Comparison of ENCODE assay signal across 19 cellular contexts in genomic region chr5:149824115-149824514, GRCh38.
DNase-seq lines count a peak whose midpoint lies in the region; ATAC-seq and TF ChIP-seq lines count a peak whose summit lies in the region.
"Had no signal": no experiment of that assay in that cellular context is flagged by ENCODE, and none has a peak within 500 bp of the region (broad histone marks: within the 10 kb centered on the region; RNA-seq: fewer than 3 reads in every experiment).

No MANE protein-coding gene starts in this region.

- no peak overlapping the region for H3K27ac Mint-ChIP-seq in MCF 10A (ENCODE audit: low read depth, unreplicated experiment)
- H3K27ac Mint-ChIP-seq: activated T-helper 2 cell treated with anti-CD3 and anti-CD28 coated beads, Interferon-gamma antibody, Interleukin-2, Interleukin-4, amounts not matched to agents 10 μg/mL and 5 μg/mL and 100 μg/mL, durations not matched to agents 14 hours and 24 hours and 36 hours; T-helper 2 cell treated with Interferon-gamma antibody and Interleukin-4, amounts not matched to agents 5 μg/mL and 100 μg/mL, for 36 hours had no signal

- no peak overlapping the region for H3K4me2 ChIP-seq in neural cell (ENCODE audit: low read length)

- H3K27me3 ChIP-seq in breast epithelium: no peaks in the 10 kb centered on the region
- H3K27me3 ChIP-seq in right atrium auricular region: no peaks in the 10 kb centered on the region
- no peaks in the 10 kb centered on the region for H3K27me3 ChIP-seq in neural cell (ENCODE audit: insufficient read depth, low read depth, low read length)
- no peaks in the 10 kb centered on the region for H3K27me3 ChIP-seq in upper lobe of left lung
- H3K27me3 ChIP-seq: BLaER1 treated with 17β-estradiol and CSF1 and Interleukin-3, amounts not matched to agents 10 nM and 100 nM had no signal

- TF ChIP-seq RAD21 in neural cell (conservative IDR thresholded peaks at IDR 0.05): no peak

- H3K9me3 Mint-ChIP-seq in MCF 10A (ENCODE audit: unreplicated experiment): no peaks in the 10 kb centered on the region
- H3K9me3 Mint-ChIP-seq: activated T-helper 2 cell treated with anti-CD3 and anti-CD28 coated beads, Interferon-gamma antibody, Interleukin-2, Interleukin-4, amounts not matched to agents 10 μg/mL and 5 μg/mL and 100 μg/mL, durations not matched to agents 14 hours and 24 hours and 36 hours; naive thymus-derived CD4-positive, alpha-beta T cell; T-helper 2 cell treated with Interferon-gamma antibody and Interleukin-4, amounts not matched to agents 5 μg/mL and 100 μg/mL, for 36 hours had no signal

- DNase-seq in breast epithelium (ENCODE audit: low spot score in 2 of 2) (no peak), MCF 10A (ENCODE audit: unreplicated experiment) (no peak), right atrium auricular region (ENCODE audit: low spot score) (no peak), upper lobe of left lung (no peak), glomerular visceral epithelial cell (ENCODE audit: extremely low spot score) (no peak), NCI-H146 treated with DMSO at 0.1 percent for 48 hours (lab: John Stamatoyannopoulos, UW; ENCODE audit: unreplicated experiment) (no peak), cerebellar nuclear complex (lab: John Stamatoyannopoulos, UW) (no peak)
- DNase-seq: DMS79; naive thymus-derived CD4-positive, alpha-beta T cell; NCI-H2029; NCI-H510A treated with DMSO at 0.1 percent for 48 hours; retina had no signal

- peaks cover 8% of the 10 kb centered on the region for H3K36me3 Mint-ChIP-seq in MCF 10A (ENCODE audit: insufficient read depth, unreplicated experiment)

- no TSS peak for BruUV-seq in MCF 10A (replicated peaks; lab: Mats Ljungman, UMichigan)

- H3K4me3 ChIP-seq in breast epithelium: no peak overlapping the region
- H3K4me3 ChIP-seq in right atrium auricular region: no peak overlapping the region
- no peak overlapping the region for H3K4me3 ChIP-seq in neural cell (ENCODE audit: low read length)
- H3K4me3 ChIP-seq in upper lobe of left lung: no peak overlapping the region
- H3K4me3 ChIP-seq: BLaER1 treated with 17β-estradiol and CSF1 and Interleukin-3, amounts not matched to agents 10 nM and 100 nM; HAP-1 had no signal

- no peaks in the 10 kb centered on the region for H3K79me2 ChIP-seq in neural cell (replicated peaks; ENCODE audit: insufficient read depth, low read length)

- no peaks in the 10 kb centered on the region for H3K36me3 ChIP-seq in breast epithelium
- H3K36me3 ChIP-seq in right atrium auricular region: no peaks in the 10 kb centered on the region
- H3K36me3 ChIP-seq in neural cell (ENCODE audit: insufficient read depth, low read length): no peaks in the 10 kb centered on the region
- no peaks in the 10 kb centered on the region for H3K36me3 ChIP-seq in upper lobe of left lung

- TF ChIP-seq EP300 in neural cell (conservative IDR thresholded peaks at IDR 0.05; ENCODE audit: poor library complexity, severe bottlenecking) (peak; percentile 2), upper lobe of left lung (IDR thresholded peaks at IDR 0.05) (no peak)

- no peaks in the 10 kb centered on the region for H4K20me1 ChIP-seq in neural cell (ENCODE audit: insufficient read depth)

- intact Hi-C loops in breast epithelium (cut with DNase I; ENCODE audit: low total_unique reads): loop anchor here (10.0 kb wide), 2 partner anchors 89 to 189 kb away; partner anchors contain the start of gene PPARGC1B
- intact Hi-C loops in MCF 10A (cut with micrococcal nuclease): no loop called here

- no peak overlapping the region for H3K4me3 Mint-ChIP-seq in MCF 10A (ENCODE audit: unreplicated experiment)
- H3K4me3 Mint-ChIP-seq: naive thymus-derived CD4-positive, alpha-beta T cell; T-helper 2 cell treated with Interferon-gamma antibody and Interleukin-4, amounts not matched to agents 5 μg/mL and 100 μg/mL, for 36 hours had no signal

- no peak for TF ChIP-seq POLR2A in breast epithelium (IDR thresholded peaks at IDR 0.05)
- TF ChIP-seq POLR2A in upper lobe of left lung (IDR thresholded peaks at IDR 0.05): no peak

- CTCF ChIA-PET in MCF 10A (lab: Yijun Ruan, JAX): interaction anchor here (0.6 to 34.3 kb wide), 8 partner anchors 10 to 187 kb away, joined by 4 to 845 read pairs (median 12); no protein-coding TSS in a partner anchor

- H3K27me3 Mint-ChIP-seq in MCF 10A (ENCODE audit: insufficient read depth, unreplicated experiment): no peaks in the 10 kb centered on the region
- H3K27me3 Mint-ChIP-seq: naive thymus-derived CD4-positive, alpha-beta T cell had no signal

- peak overlapping the region; percentile 76 to 88 for H3K27ac ChIP-seq in breast epithelium
- H3K27ac ChIP-seq in right atrium auricular region: peak overlapping the region; percentile 83 to 87
- peak overlapping the region; percentile 59 for H3K27ac ChIP-seq in neural cell (ENCODE audit: low read length)
- peak overlapping the region in 3 of 4 donors; percentile 48 to 75 (median 56) for H3K27ac ChIP-seq in upper lobe of left lung
- H3K27ac ChIP-seq: 22Rv1; BLaER1 treated with 17β-estradiol and CSF1 and Interleukin-3, amounts not matched to agents 10 nM and 100 nM; epithelial cell of prostate had no signal

- H3F3A ChIP-seq in neural cell (ENCODE audit: insufficient read depth, low read length, poor library complexity, severe bottlenecking): no peaks in the 10 kb centered on the region

- TF ChIP-seq CTCF in breast epithelium (IDR thresholded peaks at IDR 0.05): no peak
- no peak for TF ChIP-seq CTCF in MCF 10A (IDR thresholded peaks at IDR 0.05; ENCODE audit: unreplicated experiment)
- TF ChIP-seq CTCF in right atrium auricular region (IDR thresholded peaks at IDR 0.05): no peak
- no peak for TF ChIP-seq CTCF in neural cell (IDR thresholded peaks at IDR 0.05; ENCODE audit: poor library complexity, severe bottlenecking)
- TF ChIP-seq CTCF in upper lobe of left lung (IDR thresholded peaks at IDR 0.05): no peak

- WGBS in upper lobe of left lung, 2 donors: 87 to 92% methylated on average over 7 of the region's 7 CpGs

- H2AFZ ChIP-seq in neural cell (ENCODE audit: low read depth, low read length): no peak overlapping the region

- H3K4me1 Mint-ChIP-seq in MCF 10A (ENCODE audit: insufficient read depth, unreplicated experiment): peaks cover 13% of the 10 kb centered on the region

- ATAC-seq in upper lobe of left lung (ENCODE audit: low FRiP score in 2 of 2): no peak
- ATAC-seq: naive thymus-derived CD4-positive, alpha-beta T cell had no signal

- no peak overlapping the region for H3K9ac ChIP-seq in neural cell (ENCODE audit: low read length)
- H3K9ac ChIP-seq: BLaER1 treated with 17β-estradiol and CSF1 and Interleukin-3, amounts not matched to agents 10 nM and 100 nM had no signal

- POLR2A ChIA-PET in MCF 10A (lab: Yijun Ruan, JAX): interaction anchor here (1.1 kb wide), 1 partner anchor 184 kb away, joined by 5 read pairs; no protein-coding TSS in a partner anchor

- H3K9me2 ChIP-seq in neural cell (ENCODE audit: insufficient read depth, low read length): no peaks in the 10 kb centered on the region

- H3K4me1 ChIP-seq in breast epithelium: no peaks in the 10 kb centered on the region
- peaks cover 0 to 50% of the 10 kb centered on the region in 2 donors for H3K4me1 ChIP-seq in right atrium auricular region
- peaks cover 0 to 4% (median 0%) of the 10 kb centered on the region in 4 donors for H3K4me1 ChIP-seq in upper lobe of left lung
- H3K4me1 ChIP-seq: HAP-1 had no signal

- H3K9me3 ChIP-seq in breast epithelium (no peaks in the 10 kb centered on the region), right atrium auricular region (no peaks in the 10 kb centered on the region), neural cell (ENCODE audit: low read length) (no peaks in the 10 kb centered on the region), upper lobe of left lung (no peaks in the 10 kb centered on the region)
- H3K9me3 ChIP-seq: BLaER1 treated with 17β-estradiol and CSF1 and Interleukin-3, amounts not matched to agents 10 nM and 100 nM; HAP-1 had no signal

TF ChIP-seq in neural cell, 6 proteins besides CTCF, POLR2A, EP300 and RAD21:
- TF ChIP-seq EZH2 (IDR thresholded peaks at IDR 0.05; ENCODE audit: borderline replicate concordance, insufficient read depth, low read length, poor library complexity, severe bottlenecking) (no peak), TAF1 (IDR thresholded peaks at IDR 0.05; ENCODE audit: low read depth) (no peak), MXI1 (conservative IDR thresholded peaks at IDR 0.05; ENCODE audit: poor library complexity, severe bottlenecking) (no peak), SMC3 (conservative IDR thresholded peaks at IDR 0.05; ENCODE audit: poor library complexity) (no peak), REST (IDR thresholded peaks at IDR 0.05; ENCODE audit: borderline replicate concordance) (no peak), POLR2AphosphoS5 (IDR thresholded peaks at IDR 0.05) (no peak)
